1 cellular context compared by ENCODE assay signal in genomic region chr12:113899042-113899843, GRCh38.
TF ChIP-seq lines count a peak whose summit lies in the region.

No MANE protein-coding gene starts in this region.

TF ChIP-seq in HepG2, 621 proteins besides CTCF, POLR2A, EP300 and RAD21 (continued from another document):
- no peak for TF ChIP-seq ZBTB43 (CRISPR knock-in tag; conservative IDR thresholded peaks at IDR 0.05)
- TF ChIP-seq NR3C1 (CRISPR knock-in tag; IDR thresholded peaks at IDR 0.05), result no peak
- no peak for TF ChIP-seq CBX2 (IDR thresholded peaks at IDR 0.05; ENCODE audit: low read depth, low read length)
- no peak for TF ChIP-seq CBX2 (CRISPR knock-in tag; IDR thresholded peaks at IDR 0.05; ENCODE audit: low read depth)
